10 cellular contexts compared by ENCODE assay signal in genomic region chr3:112814256-112814655, GRCh38. TPM values are rescaled to one million over a fixed set of nuclear protein-coding genes. Genes with fewer than 3 reads are reported as not detected.
A peak's percentile ranks its signal among the peaks of the same experiment; 100 is the strongest.
DNase-seq lines count a peak whose midpoint lies in the region; ATAC-seq, FAIRE-seq and TF ChIP-seq lines count a peak whose summit lies in the region.
"Had no signal": no experiment of that assay in that cellular context is flagged by ENCODE, and none has a peak within 500 bp of the region (broad histone marks: within the 10 kb centered on the region; RNA-seq: fewer than 3 reads in every experiment).

No MANE protein-coding gene starts in this region.

- no peak overlapping the region for H3K4me2 ChIP-seq in HCT116 (ENCODE audit: low read length)

- H3K79me2 ChIP-seq in HCT116 (ENCODE audit: insufficient read depth, low read length), result no peaks in the 10 kb centered on the region

- TF ChIP-seq CTCF in HCT116 (IDR thresholded peaks at IDR 0.05 in 2 of 3, conservative IDR thresholded peaks at IDR 0.05 in 1 of 3; ENCODE audit: borderline replicate concordance in 1 of 3, insufficient read depth in 1 of 3, low read depth in 2 of 3, low read length in 2 of 3) (peak; percentile 34 to 51 (median 41); a peak in 3 of 6 replicates), WI38 (IDR thresholded peaks at IDR 0.05; ENCODE audit: low read depth, low read length) (peak; percentile 19; the same call in 1 of the 2 replicates), kidney (IDR thresholded peaks at IDR 0.05; ENCODE audit: borderline replicate concordance, extremely low read depth, insufficient read depth) (peak; percentile 30), vagina (IDR thresholded peaks at IDR 0.05) (peak in 2 of 3 experiments; percentile 64 to 70)

- RAD21 ChIA-PET in HCT116 (lab: Charles Lee; ENCODE audit: low non-redundant PET in 1 of 2, low total read pairs in 2 of 2, uncharacterized antibody in 2 of 2, unreplicated experiment in 2 of 2), result interaction anchor here (1.0 to 1.4 kb wide), 3 partner anchors 79 to 232 kb away, joined by 3 to 4 read pairs (median 3); no protein-coding TSS in a partner anchor

- ATAC-seq in HCT116 (peak; percentile 72), HG03175 (IDR thresholded peaks at IDR 0.05; ENCODE audit: unreplicated experiment) (no peak)

- H3K4me1 ChIP-seq in HCT116 (ENCODE audit: control insufficient read depth in 1 of 2, insufficient read depth in 2 of 2, low read length in 2 of 2) (no peaks in the 10 kb centered on the region), kidney (ENCODE audit: control insufficient read depth in 1 of 2, insufficient read depth in 1 of 2, low read depth in 1 of 2, low read length in 2 of 2) (peaks cover 0 to 2% of the 10 kb centered on the region in 2 donors), vagina (peaks cover 43% of the 10 kb centered on the region)

- H3K9me3 ChIP-seq in HCT116 (ENCODE audit: control insufficient read depth in 1 of 2, insufficient read depth in 1 of 2, low read depth in 1 of 2, low read length in 2 of 2) (no peaks in the 10 kb centered on the region), kidney (ENCODE audit: control insufficient read depth in 1 of 2, low read length in 2 of 2) (no peaks in the 10 kb centered on the region), vagina (no peaks in the 10 kb centered on the region)

- H3K36me3 ChIP-seq in HCT116 (ENCODE audit: control insufficient read depth in 1 of 2, insufficient read depth in 2 of 2, low read length in 2 of 2), result no peaks in the 10 kb centered on the region
- no peaks in the 10 kb centered on the region for H3K36me3 ChIP-seq in kidney (ENCODE audit: control insufficient read depth in 1 of 2, insufficient read depth in 2 of 2, low read length in 2 of 2)
- no peaks in the 10 kb centered on the region for H3K36me3 ChIP-seq in vagina

- peak; percentile 65 for TF ChIP-seq RAD21 in HCT116 (IDR thresholded peaks at IDR 0.05; ENCODE audit: low read depth)

- H2AFZ ChIP-seq in HCT116 (ENCODE audit: low read depth, low read length, poor library complexity, severe bottlenecking), result no peak overlapping the region

- POLR2A ChIA-PET in HCT116 (lab: Charles Lee), result interaction anchor here (1.0 kb wide), 1 partner anchor 172 kb away, joined by 3 read pairs; no protein-coding TSS in a partner anchor

- CTCF ChIA-PET in HCT116 (lab: Charles Lee), result interaction anchor here (0.8 to 2.7 kb wide), 8 partner anchors 11 to 703 kb away, joined by 3 to 28 read pairs (median 4); no protein-coding TSS in a partner anchor

- DNase-seq in AG08396 (ENCODE audit: low spot score) (peak; percentile 24), HCT116 (ENCODE audit: low read depth, low spot score) (peak; percentile 21), kidney (no peak), vagina (ENCODE audit: extremely low spot score in 2 of 2) (no peak), nucleus accumbens (lab: John Stamatoyannopoulos, UW) (no peak), UCSD-AML1 (lab: John Stamatoyannopoulos, UW; ENCODE audit: unreplicated experiment) (no peak)

- H3K9ac ChIP-seq in HCT116 (ENCODE audit: low read length) (no peak overlapping the region), kidney (ENCODE audit: low read length in 2 of 2) (no peak overlapping the region)

- 0 out of 2 replicates have a peak, but pooled peaks cover 5% of the 10 kb centered on the region for H3K27me3 ChIP-seq in HCT116 (ENCODE audit: insufficient read depth, low read length)
- H3K27me3 ChIP-seq in vagina, result no peaks in the 10 kb centered on the region

- H3K4me3 ChIP-seq in HCT116 (replicated peaks in 1 of 2; ENCODE audit: low read depth in 1 of 2, low read length in 2 of 2) (no peak overlapping the region), WI38 (ENCODE audit: low read depth, low read length) (no peak overlapping the region), kidney (ENCODE audit: low read length in 2 of 2) (no peak overlapping the region), vagina (no peak overlapping the region)

- H4K20me1 ChIP-seq in HCT116 (ENCODE audit: insufficient read depth), result no peaks in the 10 kb centered on the region

- BruUV-seq in HCT116 (replicated peaks; lab: Mats Ljungman, UMichigan), result no TSS peak

- intact Hi-C loops in HCT116 (cut with micrococcal nuclease), result loop anchor here (1.0 to 5.0 kb wide), 3 partner anchors 79 to 232 kb away; no protein-coding TSS in a partner anchor
- intact Hi-C loops in kidney (cut with DNase I), result no loop called here
- intact Hi-C loops in vagina (cut with DNase I), result loop anchor here (5.0 to 10.0 kb wide), 2 partner anchors 79 to 172 kb away; partner anchors contain the start of gene CCDC80

- peak; percentile 32 for FAIRE-seq in kidney (lab: Jason Lieb, UNC)
- FAIRE-seq: colon had no signal

- no peaks in the 10 kb centered on the region for H3K9me2 ChIP-seq in HCT116 (ENCODE audit: insufficient read depth)

- H3K27ac ChIP-seq in HCT116 (ENCODE audit: low read depth, low read length) (no peak overlapping the region), kidney (ENCODE audit: low read depth in 2 of 2, low read length in 2 of 2) (no peak overlapping the region), vagina (peak overlapping the region; percentile 70)

- TF ChIP-seq POLR2A in HCT116 (IDR thresholded peaks at IDR 0.05; ENCODE audit: borderline replicate concordance, extremely low read depth, insufficient read depth, insufficient read length), result no peak
- no peak for TF ChIP-seq POLR2A in vagina (IDR thresholded peaks at IDR 0.05)

TF ChIP-seq in HCT116, 20 proteins besides CTCF, POLR2A, EP300 and RAD21:
- no peak for TF ChIP-seq REST (IDR thresholded peaks at IDR 0.05; ENCODE audit: low read depth)
- no peak for TF ChIP-seq ZBTB33 (IDR thresholded peaks at IDR 0.05; ENCODE audit: extremely low read depth, insufficient replicate concordance, low read length)

RNA-seq across cellular contexts. Expression of gene CD200R1L, which starts 32.4 kb away (rescaled TPM):
- total RNA-seq in HCT116 (2021; ENCODE audit: unreplicated experiment), result not detected
- polyA plus RNA-seq in HCT116 (2012), result not detected in 2 replicates
- not detected for total RNA-seq in kidney
- not detected for polyA plus RNA-seq in kidney (ENCODE audit: insufficient read depth, low read depth, low replicate concordance)
- not detected for total RNA-seq in vagina
- total RNA-seq: urinary bladder had no signal
- polyA plus RNA-seq: urinary bladder had no signal

Comparison
In these comparisons a context has a peak if more than half of its experiments do, and no peak if none do; other contexts are left out.
1. DNase-seq: peak in AG08396 (single experiment) and HCT116 (single experiment); none in kidney (single experiment), vagina (0 of 2), nucleus accumbens (0 of 56) and UCSD-AML1 (single experiment).
2. Peak in every context shown above with its lines, with median percentiles within 50 percentile points of each other: CTCF ChIP-seq.